In genomic region chr3:44323341-44323955, GRCh38 we compare ENCODE assay signal across 9 cellular contexts. TPM values are rescaled to one million over a fixed set of nuclear protein-coding genes. Genes with fewer than 3 reads are reported as not detected.
A peak's percentile ranks its signal among the peaks of the same experiment; 100 is the strongest.
DNase-seq lines count a peak whose midpoint lies in the region; ATAC-seq and TF ChIP-seq lines count a peak whose summit lies in the region.
"Had no signal": no experiment of that assay in that cellular context is flagged by ENCODE, and none has a peak within 500 bp of the region (broad histone marks: within the 10 kb centered on the region; RNA-seq: fewer than 3 reads in every experiment).

No MANE protein-coding gene starts in this region.

- H3K4me1 ChIP-seq in DOHH2 (ENCODE audit: control insufficient read depth, low read length) (no peaks in the 10 kb centered on the region), right cardiac atrium (ENCODE audit: control insufficient read depth, insufficient read depth, low read length) (no peaks in the 10 kb centered on the region), gastrocnemius medialis (peaks cover 0 to 2% of the 10 kb centered on the region in 2 donors)

- H3K36me3 ChIP-seq in DOHH2 (ENCODE audit: control insufficient read depth, low read length) = no peaks in the 10 kb centered on the region
- H3K36me3 ChIP-seq in MG63 = no peaks in the 10 kb centered on the region
- H3K36me3 ChIP-seq in gastrocnemius medialis = no peaks in the 10 kb centered on the region

- H3K4me2 ChIP-seq in DOHH2 (ENCODE audit: low read length) = no peak overlapping the region

- H3K27me3 ChIP-seq in DOHH2 (ENCODE audit: control insufficient read depth, low read length) (peaks cover 16% of the 10 kb centered on the region), MG63 (no peaks in the 10 kb centered on the region), right cardiac atrium (ENCODE audit: control insufficient read depth, insufficient read depth) (no peaks in the 10 kb centered on the region), gastrocnemius medialis (no peaks in the 10 kb centered on the region)

- H3K4me3 ChIP-seq in DOHH2 (ENCODE audit: low read length) = no peak overlapping the region
- no peak overlapping the region for H3K4me3 ChIP-seq in MG63
- H3K4me3 ChIP-seq in right cardiac atrium (ENCODE audit: low read length) = no peak overlapping the region
- H3K4me3 ChIP-seq in gastrocnemius medialis = no peak overlapping the region

- WGBS in right cardiac atrium = 4% methylated on average over 4 of the region's 4 CpGs

- peak; percentile 18 for DNase-seq in MG63
- DNase-seq in SK-MEL-5 (ENCODE audit: low read depth, low spot score) = peak; percentile 74
- DNase-seq in amygdala (lab: John Stamatoyannopoulos, UW) = peak in 31 of 56 donors; percentile 2 to 84 (median 11)
- peak; percentile 62 to 80 (median 69) for DNase-seq in right cardiac atrium
- DNase-seq in gastrocnemius medialis = peak; percentile 17 to 46
- no peak for DNase-seq in germinal center (ENCODE audit: low spot score)

- H3K27ac ChIP-seq in DOHH2 (ENCODE audit: low read depth, low read length) (no peak overlapping the region), right cardiac atrium (ENCODE audit: low read length) (no peak overlapping the region), gastrocnemius medialis (no peak overlapping the region)

- H3K9me2 ChIP-seq in DOHH2 (replicated peaks; ENCODE audit: control insufficient read depth, low read length) = no peaks in the 10 kb centered on the region

- H3K79me2 ChIP-seq in DOHH2 (ENCODE audit: control insufficient read depth, low read length) = no peaks in the 10 kb centered on the region

- in situ Hi-C loops in SK-MEL-5 (cut with HindIII; ENCODE audit: low pct_unique_long_range_greater_than_20kb, low sequenced_read_pairs) (no loop called here), gastrocnemius medialis (cut with MboI; ENCODE audit: low sequenced_read_pairs in 4 of 4) (loop anchor here in 2 of 4 donors (10.0 to 25.0 kb wide), 2 partner anchors 164 to 301 kb away; partner anchors contain the start of genes ZNF197 (in 1 of the 2) and ZNF445 (in 1 of the 2))

- no peaks in the 10 kb centered on the region for H3K9me3 ChIP-seq in DOHH2 (ENCODE audit: control insufficient read depth, insufficient read depth, low read length)
- H3K9me3 ChIP-seq in MG63 = no peaks in the 10 kb centered on the region
- H3K9me3 ChIP-seq in right cardiac atrium (ENCODE audit: control insufficient read depth, low read length) = no peaks in the 10 kb centered on the region
- H3K9me3 ChIP-seq in gastrocnemius medialis = no peaks in the 10 kb centered on the region

- no peak for TF ChIP-seq POLR2A in gastrocnemius medialis (IDR thresholded peaks at IDR 0.05)

- H3F3A ChIP-seq in DOHH2 (ENCODE audit: control insufficient read depth, insufficient read depth) = no peaks in the 10 kb centered on the region

- H4K20me1 ChIP-seq in DOHH2 (ENCODE audit: control insufficient read depth, insufficient read depth, low read depth, low read length) = no peaks in the 10 kb centered on the region

- ATAC-seq in right cardiac atrium (peak in 1 of 2 donors; percentile 44), gastrocnemius medialis (peak; percentile 47 to 80), HG02678 (IDR thresholded peaks at IDR 0.05; ENCODE audit: unreplicated experiment) (no peak)
- ATAC-seq: activated naive CD4-positive, alpha-beta T cell treated with anti-CD3 and anti-CD28 coated beads, Interleukin-2, amount 50 U/mL, for 72 hours had no signal

- intact Hi-C loops in right cardiac atrium (cut with DNase I) = loop anchor here in 2 of 4 donors (10.0 kb wide), 2 partner anchors 151 to 191 kb away; partner anchors contain the start of gene ZNF445 (in 1 of the 2)
- intact Hi-C loops in gastrocnemius medialis (cut with DNase I; ENCODE audit: low total_unique reads) = loop anchor here (5.0 to 10.0 kb wide), 5 partner anchors 34 to 591 kb away; partner anchors contain the start of gene TMEM42

- TF ChIP-seq CTCF in DOHH2 (IDR thresholded peaks at IDR 0.05; ENCODE audit: low read depth, low read length, poor library complexity, severe bottlenecking) (peak; percentile 82), gastrocnemius medialis (IDR thresholded peaks at IDR 0.05 in 4 of 5, conservative IDR thresholded peaks at IDR 0.05 in 1 of 5) (peak; percentile 61 to 83 (median 76))

RNA-seq across cellular contexts. Expression of gene TCAIM, which starts 15.1 kb away (rescaled TPM):
- total RNA-seq in MG63 (2014; rRNA removed; shearing (Covaris generic); ENCODE audit: low replicate concordance) = 15.2 and 31.4 TPM in 2 replicates
- total RNA-seq in SK-MEL-5 (2014; rRNA removed; shearing (Covaris generic)) = 30.2 and 33.5 TPM in 2 replicates
- polyA plus RNA-seq in SK-MEL-5 (2015; cell fraction: cytosol; rRNA removed) = 19.3 and 25.1 TPM in 2 replicates
- polyA plus RNA-seq in SK-MEL-5 (2015; cell fraction: nucleus; rRNA removed) = 15.6 and 17.9 TPM in 2 replicates
- 10 to 100 TPM; 22.3 to 29.3 (median 28.3) TPM for total RNA-seq in right cardiac atrium
- polyA plus RNA-seq in right cardiac atrium = 18.3 TPM
- total RNA-seq in gastrocnemius medialis = 10 to 100 TPM; 15.5 to 26.9 (median 22.7) TPM
